ENCODE assay signal across 22 cellular contexts in the genomic region with DNA sequence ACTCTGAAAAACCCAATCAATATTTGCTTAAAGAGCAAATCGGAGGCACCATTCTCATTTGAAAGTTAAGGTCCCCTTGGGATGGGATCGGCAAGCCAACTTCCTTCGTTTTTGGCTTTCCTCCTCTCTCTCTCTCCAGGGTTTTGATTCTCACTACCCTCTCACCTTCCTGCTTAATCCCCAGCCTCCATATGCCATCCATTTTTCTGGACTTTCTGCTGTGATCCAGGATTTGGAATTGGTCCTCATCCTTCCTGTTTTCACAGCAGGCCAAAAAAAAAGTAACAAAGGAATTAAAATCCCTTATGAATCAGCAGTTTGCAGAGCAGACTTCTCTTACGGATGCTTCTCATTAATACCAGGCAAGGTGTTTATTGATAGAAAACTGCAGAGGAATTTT.
"Had no signal": no experiment of that assay in that cellular context is flagged by ENCODE, and none has a peak within 500 bp of the region (broad histone marks: within the 10 kb centered on the region; RNA-seq: fewer than 3 reads in every experiment).

No MANE protein-coding gene starts in this region.

- H3K9me3 ChIP-seq: colonic mucosa, esophagus squamous epithelium, gastrocnemius medialis, heart right ventricle, left lung, lower lobe of right lung had no signal

- H3K27me3 ChIP-seq: colonic mucosa, esophagus squamous epithelium, gastrocnemius medialis, left lung had no signal

- H3K4me3 ChIP-seq: colonic mucosa, esophagus squamous epithelium, gastrocnemius medialis, heart right ventricle, left lung, lower lobe of right lung had no signal

- DNase-seq: colonic mucosa; cortex of kidney; effector CD8-positive, alpha-beta T cell; effector memory CD8-positive, alpha-beta T cell; endodermal cell; erythroblast; esophagus squamous epithelium; foreskin fibroblast; foreskin melanocyte; gastrocnemius medialis; glutamatergic neuron; head of caudate nucleus; heart right ventricle; hippocampal formation; left cardiac atrium; left lung; left ventricle myocardium superior; lower lobe of right lung; mesendoderm; midbrain; naive thymus-derived CD4-positive, alpha-beta T cell had no signal

- H3K36me3 ChIP-seq: colonic mucosa, esophagus squamous epithelium, gastrocnemius medialis, heart right ventricle, left lung, lower lobe of right lung had no signal

- H3K4me1 ChIP-seq: colonic mucosa, esophagus squamous epithelium, gastrocnemius medialis, heart right ventricle, left lung, lower lobe of right lung had no signal

- H3K27ac ChIP-seq: colonic mucosa, epithelial cell of prostate, esophagus squamous epithelium, gastrocnemius medialis, heart right ventricle, left lung, lower lobe of right lung had no signal
